Comparison of ENCODE assay signal across 11 cellular contexts in the genomic region with DNA sequence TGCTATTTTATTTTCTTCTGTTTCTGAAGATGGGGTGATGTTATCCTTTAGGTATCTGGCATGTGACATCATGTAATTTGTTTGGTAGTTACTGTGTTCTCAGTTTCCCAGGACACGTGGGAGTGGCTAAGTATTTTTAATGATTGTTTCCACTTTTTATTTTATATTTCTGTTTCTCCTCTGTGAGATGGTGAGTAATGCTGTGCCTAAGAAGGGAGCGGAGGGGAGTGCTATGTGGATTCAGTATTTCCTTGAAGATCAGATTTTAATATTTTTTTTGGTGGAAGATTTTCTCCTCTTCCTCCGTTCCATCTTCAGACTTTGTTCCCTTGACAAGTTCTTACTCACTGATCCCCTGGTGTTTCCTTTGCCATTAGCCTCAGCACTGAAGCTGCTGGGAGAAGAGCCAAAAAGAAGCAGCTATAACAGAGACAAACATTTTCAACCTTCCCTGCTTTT.
A peak's percentile ranks its signal among the peaks of the same experiment; 100 is the strongest.
DNase-seq lines count a peak whose midpoint lies in the region; ATAC-seq and TF ChIP-seq lines count a peak whose summit lies in the region.
"Had no signal": no experiment of that assay in that cellular context is flagged by ENCODE, and none has a peak within 500 bp of the region (broad histone marks: within the 10 kb centered on the region; RNA-seq: fewer than 3 reads in every experiment).

No MANE protein-coding gene starts in this region.

- TF ChIP-seq CTCF in nephron (IDR thresholded peaks at IDR 0.05; ENCODE audit: unreplicated experiment in 3 of 3) = no peak

- H3K36me3 ChIP-seq in SJCRH30 = no peaks in the 10 kb centered on the region

- H3K4me1 ChIP-seq in SJCRH30 = no peaks in the 10 kb centered on the region

- H3K27me3 Mint-ChIP-seq in nephron (ENCODE audit: low read depth) = no peaks in the 10 kb centered on the region

- H3K9me3 Mint-ChIP-seq in nephron = no peaks in the 10 kb centered on the region

- ATAC-seq in HG03460 (IDR thresholded peaks at IDR 0.05; ENCODE audit: unreplicated experiment) = no peak
- no peak for ATAC-seq in GM19351 (IDR thresholded peaks at IDR 0.05; ENCODE audit: unreplicated experiment)

- H3K4me3 ChIP-seq in SJCRH30 = no peak overlapping the region

- DNase-seq in AG08396 (ENCODE audit: low spot score) (peak; percentile 20), NCI-H1105 (lab: John Stamatoyannopoulos, UW) (peak; percentile 9), dedifferentiated amniotic fluid mesenchymal stem cell (ENCODE audit: extremely low spot score) (peak; percentile 52), HPDE6-E6E7 (ENCODE audit: extremely low spot score) (no peak), SJCRH30 (no peak)
- DNase-seq: central memory CD4-positive, alpha-beta T cell; hypothalamus had no signal

- H3K27me3 ChIP-seq in SJCRH30 = no peaks in the 10 kb centered on the region

- H3K9me3 ChIP-seq in SJCRH30 (replicated peaks) = no peaks in the 10 kb centered on the region

- peak overlapping the region in 1 of 3 experiments; percentile 2 for H3K4me3 Mint-ChIP-seq in nephron

- peaks cover 24% of the 10 kb centered on the region for H3K4me1 Mint-ChIP-seq in nephron

- H3K36me3 Mint-ChIP-seq in nephron (ENCODE audit: low read depth) = no peaks in the 10 kb centered on the region

- H3K27ac ChIP-seq in SJCRH30 = no peak overlapping the region
- H3K27ac ChIP-seq: KMS-11 had no signal

- H3K27ac Mint-ChIP-seq in nephron = peak overlapping the region; percentile 21 to 66 (median 65)

Comparison
In these comparisons a context has a peak if more than half of its experiments do, and no peak if none do; other contexts are left out.
1. DNase-seq: peak in AG08396 (single experiment), NCI-H1105 (single experiment) and dedifferentiated amniotic fluid mesenchymal stem cell (single experiment); none in HPDE6-E6E7 (single experiment) and SJCRH30 (0 of 2).